10 cellular contexts compared by ENCODE assay signal in the genomic region with DNA sequence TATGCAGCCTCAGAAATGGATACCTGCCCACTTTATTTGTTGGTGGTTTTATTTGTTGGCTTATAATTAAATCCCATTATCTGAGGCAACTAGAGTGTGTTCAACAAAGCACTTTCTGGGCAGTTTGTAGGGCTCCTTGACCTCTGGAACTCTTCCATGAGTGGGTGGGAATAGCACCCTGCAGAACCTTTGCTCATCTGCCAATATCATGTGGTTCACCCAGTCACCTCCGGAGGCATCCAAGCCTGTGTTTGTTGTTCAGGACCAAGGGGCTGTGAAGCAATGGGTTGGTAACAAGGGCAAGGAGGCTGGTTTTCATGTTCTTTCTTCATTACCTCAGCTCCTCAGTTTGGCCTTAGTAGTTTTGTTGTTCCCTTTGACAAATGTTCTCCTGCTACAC.
DNase-seq lines count a peak whose midpoint lies in the region; ATAC-seq and TF ChIP-seq lines count a peak whose summit lies in the region.
"Had no signal": no experiment of that assay in that cellular context is flagged by ENCODE, and none has a peak within 500 bp of the region (broad histone marks: within the 10 kb centered on the region; RNA-seq: fewer than 3 reads in every experiment).

No MANE protein-coding gene starts in this region.

- in situ Hi-C loops in astrocyte of the cerebellum (cut with HindIII; ENCODE audit: low sequenced_read_pairs), result no loop called here

- H3K9me3 Mint-ChIP-seq in Calu3 (ENCODE audit: low read depth, unreplicated experiment), result no peaks in the 10 kb centered on the region
- H3K9me3 Mint-ChIP-seq in activated T-cell treated with anti-CD3 and anti-CD28 coated beads, Interleukin-2, amount 50 U/mL, for 72 hours, result no peaks in the 10 kb centered on the region
- H3K9me3 Mint-ChIP-seq: central memory CD8-positive, alpha-beta T cell had no signal

- H3K4me3 ChIP-seq in astrocyte of the cerebellum (ENCODE audit: low read depth, low read length), result no peak overlapping the region
- H3K4me3 ChIP-seq: HAP-1 had no signal

- CTCF ChIA-PET in Calu3 (lab: Charles Lee), result interaction anchor here (0.6 kb wide), 1 partner anchor 840 kb away, joined by 3 read pairs; no protein-coding TSS in a partner anchor

- ATAC-seq in left lobe of liver, result peak; percentile 88
- no peak for ATAC-seq in GM18861 (IDR thresholded peaks at IDR 0.05; ENCODE audit: unreplicated experiment)
- ATAC-seq in activated T-cell treated with anti-CD3 and anti-CD28 coated beads, Interleukin-2, amount 50 U/mL, for 72 hours (replicated peaks in 1 of 2), result no peak

- intact Hi-C loops in Calu3 (cut with micrococcal nuclease; ENCODE audit: unreplicated experiment), result loop anchor here (5.0 kb wide), 2 partner anchors 397 to 612 kb away; no protein-coding TSS in a partner anchor

- no peaks in the 10 kb centered on the region for H3K36me3 Mint-ChIP-seq in Calu3 (ENCODE audit: insufficient read depth, unreplicated experiment)
- no peaks in the 10 kb centered on the region for H3K36me3 Mint-ChIP-seq in activated T-cell treated with anti-CD3 and anti-CD28 coated beads, Interleukin-2, amount 50 U/mL, for 72 hours (ENCODE audit: insufficient read depth in 2 of 2)

- TF ChIP-seq CTCF in Calu3 (IDR thresholded peaks at IDR 0.05; ENCODE audit: unreplicated experiment) (no peak), astrocyte of the cerebellum (IDR thresholded peaks at IDR 0.05; ENCODE audit: low read depth, low read length, missing control alignments) (no peak)

- H3K4me3 Mint-ChIP-seq in Calu3 (ENCODE audit: low read depth, unreplicated experiment), result no peak overlapping the region
- no peak overlapping the region for H3K4me3 Mint-ChIP-seq in activated T-cell treated with anti-CD3 and anti-CD28 coated beads, Interleukin-2, amount 50 U/mL, for 72 hours
- H3K4me3 Mint-ChIP-seq: central memory CD8-positive, alpha-beta T cell had no signal

- H3K27ac Mint-ChIP-seq in Calu3 (ENCODE audit: unreplicated experiment), result no peak overlapping the region
- no peak overlapping the region for H3K27ac Mint-ChIP-seq in activated T-cell treated with anti-CD3 and anti-CD28 coated beads, Interleukin-2, amount 50 U/mL, for 72 hours

- H3K27me3 Mint-ChIP-seq in Calu3 (ENCODE audit: unreplicated experiment), result no peaks in the 10 kb centered on the region
- H3K27me3 Mint-ChIP-seq in activated T-cell treated with anti-CD3 and anti-CD28 coated beads, Interleukin-2, amount 50 U/mL, for 72 hours (ENCODE audit: low read depth), result peaks cover 9% of the 10 kb centered on the region

- BruUV-seq in Calu3 (replicated peaks; lab: Mats Ljungman, UMichigan), result no TSS peak

- H3K4me1 Mint-ChIP-seq in Calu3 (ENCODE audit: low read depth, unreplicated experiment), result no peaks in the 10 kb centered on the region
- no peaks in the 10 kb centered on the region for H3K4me1 Mint-ChIP-seq in activated T-cell treated with anti-CD3 and anti-CD28 coated beads, Interleukin-2, amount 50 U/mL, for 72 hours (ENCODE audit: low read depth)
- H3K4me1 Mint-ChIP-seq: central memory CD8-positive, alpha-beta T cell had no signal

- DNase-seq in Calu3 (peak; percentile 9), HPDE6-E6E7 (ENCODE audit: extremely low spot score) (peak; percentile 6), astrocyte of the cerebellum (ENCODE audit: low read depth) (peak; percentile 1), left lobe of liver (ENCODE audit: low spot score) (peak; percentile 76), NCI-H2107 treated with DMSO at 0.1 percent for 48 hours (lab: John Stamatoyannopoulos, UW; ENCODE audit: unreplicated experiment) (no peak), NCI-H2227 (lab: John Stamatoyannopoulos, UW; ENCODE audit: unreplicated experiment) (no peak)
- DNase-seq in activated T-cell treated with anti-CD3 and anti-CD28 coated beads, Interleukin-2, amount 50 U/mL, for 72 hours, result no peak

Comparison
In these comparisons a context has a peak if more than half of its experiments do, and no peak if none do; other contexts are left out.
1. DNase-seq: peak in Calu3 (single experiment), HPDE6-E6E7 (single experiment), astrocyte of the cerebellum (single experiment) and left lobe of liver (single experiment); none in activated T-cell treated with anti-CD3 and anti-CD28 coated beads, Interleukin-2, amount 50 U/mL, for 72 hours (0 of 2), NCI-H2107 treated with DMSO at 0.1 percent for 48 hours (single experiment) and NCI-H2227 (single experiment).